ENCODE assay signal across 19 cellular contexts in genomic region chr12:12792421-12792820, GRCh38. TPM values are rescaled to one million over a fixed set of nuclear protein-coding genes. Genes with fewer than 3 reads are reported as not detected.
DNase-seq lines count a peak whose midpoint lies in the region; ATAC-seq, FAIRE-seq and TF ChIP-seq lines count a peak whose summit lies in the region.
"Had no signal": no experiment of that assay in that cellular context is flagged by ENCODE, and none has a peak within 500 bp of the region (broad histone marks: within the 10 kb centered on the region; RNA-seq: fewer than 3 reads in every experiment).

No MANE protein-coding gene starts in this region.

- POLR2A ChIA-PET in HepG2 (lab: Yijun Ruan, JAX) = no interaction called here

- TF ChIP-seq EP300 in HepG2 (IDR thresholded peaks at IDR 0.05; ENCODE audit: low read depth in 2 of 2, low read length in 2 of 2) (no peak), HepG2 (CRISPR knock-in tag; IDR thresholded peaks at IDR 0.05; ENCODE audit: borderline replicate concordance) (no peak), ovary (IDR thresholded peaks at IDR 0.05) (no peak)

- peaks cover 0 to 21% of the 10 kb centered on the region in 2 experiments; a peak in 3 of 5 replicates for H3K27me3 ChIP-seq in HepG2 (ENCODE audit: control insufficient read depth in 1 of 2, insufficient read depth in 2 of 2, low read length in 2 of 2)
- H3K27me3 ChIP-seq in right lobe of liver = no peaks in the 10 kb centered on the region
- H3K27me3 ChIP-seq in ovary = no peaks in the 10 kb centered on the region
- no peaks in the 10 kb centered on the region for H3K27me3 ChIP-seq in colonic mucosa
- no peaks in the 10 kb centered on the region for H3K27me3 ChIP-seq in ascending aorta

- peaks cover 5 to 9% of the 10 kb centered on the region in 2 donors for H3K36me3 Mint-ChIP-seq in activated naive CD4-positive, alpha-beta T cell treated with anti-CD3 and anti-CD28 coated beads, Interleukin-2, amount 50 U/mL, for 72 hours
- H3K36me3 Mint-ChIP-seq: activated CD8-positive, alpha-beta memory T cell treated with anti-CD3 and anti-CD28 coated beads, Interleukin-2, amount 10 ng/mL, durations not matched to agents 7 days and 5 days; CD8-positive, alpha-beta T cell had no signal

- CTCF ChIA-PET in HepG2 (lab: Yijun Ruan, JAX; ENCODE audit: low intra/inter-chr PET ratio, low total read pairs) = no interaction called here

- 0 out of 6 replicates have a peak overlapping the region, but pooled peaks of 1 of the 3 experiments have one; percentile 35 for H3K4me3 ChIP-seq in HepG2 (replicated peaks in 1 of 3; ENCODE audit: insufficient read depth in 1 of 3, low read depth in 2 of 3, low read length in 3 of 3)
- H3K4me3 ChIP-seq in right lobe of liver = no peak overlapping the region
- H3K4me3 ChIP-seq in ovary = no peak overlapping the region
- no peak overlapping the region for H3K4me3 ChIP-seq in colonic mucosa
- no peak overlapping the region for H3K4me3 ChIP-seq in ascending aorta

- WGBS in HepG2 (ENCODE audit: low lambda C conversion rate) = 35% methylated on average over 6 of the region's 6 CpGs
- WGBS in right lobe of liver (ENCODE audit: insufficient coverage, low coverage, low lambda C conversion rate, missing lambda C conversion rate) = 96% methylated on average over 5 of the region's 6 CpGs
- WGBS in ovary, 3 donors = 13 to 18% (median 14%) methylated on average over 6 of the region's 6 CpGs

- no peaks in the 10 kb centered on the region for H3K79me2 ChIP-seq in HepG2 (ENCODE audit: insufficient read depth, low read length)

- ATAC-seq in HepG2 = no peak
- ATAC-seq in right lobe of liver = no peak
- no peak for ATAC-seq in activated naive CD4-positive, alpha-beta T cell treated with anti-CD3 and anti-CD28 coated beads, Interleukin-2, amount 50 U/mL, for 72 hours
- ATAC-seq: activated CD8-positive, alpha-beta memory T cell treated with anti-CD3 and anti-CD28 coated beads, Interleukin-2, amount 10 ng/mL, durations not matched to agents 7 days and 5 days; CD8-positive, alpha-beta T cell; stimulated activated effector memory CD8-positive, alpha-beta T cell treated with anti-CD3 and anti-CD28 coated beads, Interleukin-12 subunit alpha, Interleukin-12 subunit beta, amount 100 ng/mL, for 72 hours had no signal

- H3K27ac Mint-ChIP-seq in activated naive CD4-positive, alpha-beta T cell treated with anti-CD3 and anti-CD28 coated beads, Interleukin-2, amount 50 U/mL, for 72 hours = no peak overlapping the region
- H3K27ac Mint-ChIP-seq: activated CD8-positive, alpha-beta memory T cell treated with anti-CD3 and anti-CD28 coated beads, Interleukin-2, amount 10 ng/mL, durations not matched to agents 7 days and 5 days; activated naive CD8-positive, alpha-beta T cell treated with anti-CD3 and anti-CD28 coated beads for 36 hours; activated T-helper 1 cell treated with anti-CD3 and anti-CD28 coated beads, Interleukin-12 subunit alpha, Interleukin-12 subunit beta, Interleukin-2, Interleukin-4 antibody, amounts not matched to agents 30 ng/mL and 10 ng/mL and 1 ng/mL, durations not matched to agents 14 hours and 24 hours and 36 hours; CD8-positive, alpha-beta T cell; stimulated activated effector memory CD8-positive, alpha-beta T cell treated with anti-CD3 and anti-CD28 coated beads, Interleukin-12 subunit alpha, Interleukin-12 subunit beta, amount 100 ng/mL, for 72 hours had no signal

- no peaks in the 10 kb centered on the region for H3K36me3 ChIP-seq in HepG2 (replicated peaks in 1 of 2; ENCODE audit: control insufficient read depth in 1 of 2, insufficient read depth in 2 of 2, low read length in 2 of 2)
- H3K36me3 ChIP-seq in right lobe of liver = no peaks in the 10 kb centered on the region
- no peaks in the 10 kb centered on the region for H3K36me3 ChIP-seq in ovary
- H3K36me3 ChIP-seq in colonic mucosa = no peaks in the 10 kb centered on the region
- H3K36me3 ChIP-seq in ascending aorta = no peaks in the 10 kb centered on the region

- no peak for DNase-seq in HepG2 (ENCODE audit: low spot score)
- DNase-seq in right lobe of liver = no peak
- DNase-seq in cerebellum (ENCODE audit: low spot score) = peak; percentile 49
- DNase-seq in ovary = peak in 3 of 5 donors; percentile 32 to 57 (median 36)
- no peak for DNase-seq in colonic mucosa
- no peak for DNase-seq in ascending aorta (ENCODE audit: low spot score in 2 of 2)
- DNase-seq in hypothalamus (lab: John Stamatoyannopoulos, UW) = no peak
- DNase-seq in activated naive CD4-positive, alpha-beta T cell treated with anti-CD3 and anti-CD28 coated beads, Interleukin-2, amount 50 U/mL, for 72 hours (ENCODE audit: low spot score in 2 of 2) = no peak
- DNase-seq: activated CD4-positive, alpha-beta T cell treated with anti-CD3 and anti-CD28 coated beads for 48 hours; activated CD8-positive, alpha-beta memory T cell treated with anti-CD3 and anti-CD28 coated beads, Interleukin-2, amount 10 ng/mL, durations not matched to agents 7 days and 5 days; activated naive CD8-positive, alpha-beta T cell treated with anti-CD3 and anti-CD28 coated beads for 36 hours; CD8-positive, alpha-beta T cell; MV-4-11; NCI-H2029 treated with DMSO at 0.1 percent for 48 hours; T-helper 1 cell had no signal

- in situ Hi-C loops in HepG2 (cut with HindIII; ENCODE audit: extremely low pct_ligation_motif_present, low pct_unique_long_range_greater_than_20kb) = loop anchor here (25.0 kb wide), 1 partner anchor 420 kb away; no protein-coding TSS in a partner anchor

- H3K9me3 ChIP-seq in HepG2 (ENCODE audit: low read length) = no peaks in the 10 kb centered on the region
- no peaks in the 10 kb centered on the region for H3K9me3 ChIP-seq in right lobe of liver
- H3K9me3 ChIP-seq in ovary = no peaks in the 10 kb centered on the region
- H3K9me3 ChIP-seq in colonic mucosa = no peaks in the 10 kb centered on the region
- no peaks in the 10 kb centered on the region for H3K9me3 ChIP-seq in ascending aorta

- H3K4me2 ChIP-seq in HepG2 (ENCODE audit: low read depth, low read length) = peak overlapping the region; percentile 64
- H3K4me2 ChIP-seq: KMS-11 had no signal

- H3K27ac ChIP-seq in HepG2 (ENCODE audit: extremely low read length, insufficient read depth, low read length) = no peak overlapping the region
- no peak overlapping the region for H3K27ac ChIP-seq in right lobe of liver
- H3K27ac ChIP-seq in ovary = peak overlapping the region in 1 of 2 donors; percentile 3
- H3K27ac ChIP-seq in colonic mucosa = no peak overlapping the region
- no peak overlapping the region for H3K27ac ChIP-seq in ascending aorta
- H3K27ac ChIP-seq: coronary artery, KMS-11 had no signal

- H3K9me3 Mint-ChIP-seq in activated naive CD4-positive, alpha-beta T cell treated with anti-CD3 and anti-CD28 coated beads, Interleukin-2, amount 50 U/mL, for 72 hours = no peaks in the 10 kb centered on the region
- H3K9me3 Mint-ChIP-seq: activated naive CD8-positive, alpha-beta T cell treated with anti-CD3 and anti-CD28 coated beads for 36 hours; activated T-helper 1 cell treated with anti-CD3 and anti-CD28 coated beads, Interleukin-12 subunit alpha, Interleukin-12 subunit beta, Interleukin-2, Interleukin-4 antibody, amounts not matched to agents 30 ng/mL and 10 ng/mL and 1 ng/mL, durations not matched to agents 14 hours and 24 hours and 36 hours; CD8-positive, alpha-beta T cell; stimulated activated effector memory CD8-positive, alpha-beta T cell treated with anti-CD3 and anti-CD28 coated beads, Interleukin-12 subunit alpha, Interleukin-12 subunit beta, amount 100 ng/mL, for 72 hours had no signal

- FAIRE-seq in HepG2 (lab: Jason Lieb, UNC) = no peak

- TF ChIP-seq CTCF in HepG2 (CRISPR knock-in tag; IDR thresholded peaks at IDR 0.05) (no peak), right lobe of liver (IDR thresholded peaks at IDR 0.05) (no peak), ovary (IDR thresholded peaks at IDR 0.05) (no peak), colonic mucosa (IDR thresholded peaks at IDR 0.05) (no peak), ascending aorta (IDR thresholded peaks at IDR 0.05) (no peak)

- no peak for TF ChIP-seq RAD21 in HepG2 (CRISPR knock-in tag; IDR thresholded peaks at IDR 0.05)

- H3K9ac ChIP-seq in HepG2 (ENCODE audit: insufficient read depth, low read depth, low read length) = no peak overlapping the region
- H3K9ac ChIP-seq in colonic mucosa (ENCODE audit: low read depth in 2 of 2, low read length in 2 of 2) = no peak overlapping the region
- H3K9ac ChIP-seq: KMS-11 had no signal

- H3K4me1 ChIP-seq in HepG2 (ENCODE audit: insufficient read depth, low read length) (peaks cover 27% of the 10 kb centered on the region), right lobe of liver (peaks cover 0 to 6% (median 4%) of the 10 kb centered on the region in 4 donors), ovary (ENCODE audit: insufficient read depth) (peaks cover 9% of the 10 kb centered on the region), colonic mucosa (peaks cover 5% of the 10 kb centered on the region), ascending aorta (peaks cover 0 to 13% of the 10 kb centered on the region in 2 donors)

- intact Hi-C loops in HepG2 (cut with micrococcal nuclease; ENCODE audit: unreplicated experiment) = no loop called here
- intact Hi-C loops in right lobe of liver (cut with DNase I) = no loop called here
- intact Hi-C loops in ovary (cut with DNase I) = loop anchor here in 1 of 4 donors (5.0 kb wide), 1 partner anchor 305 kb away; no protein-coding TSS in a partner anchor
- intact Hi-C loops in colonic mucosa (cut with DNase I) = no loop called here
- intact Hi-C loops in ascending aorta (cut with DNase I) = no loop called here

- H4K20me1 ChIP-seq in HepG2 (ENCODE audit: insufficient read depth, low read length) = no peaks in the 10 kb centered on the region

- TF ChIP-seq POLR2A in HepG2 (IDR thresholded peaks at IDR 0.05; ENCODE audit: insufficient read depth in 1 of 2, low read depth in 2 of 2, low read length in 2 of 2) (no peak), right lobe of liver (IDR thresholded peaks at IDR 0.05) (no peak), ovary (IDR thresholded peaks at IDR 0.05) (no peak)

- BruUV-seq in HepG2 (replicated peaks; lab: Mats Ljungman, UMichigan) = no TSS peak

- no peak overlapping the region for H2AFZ ChIP-seq in HepG2 (ENCODE audit: low read length)

RNA-seq across cellular contexts. Expression of gene APOLD1, which starts 7.0 kb away (rescaled TPM):
- 0.20 TPM in 1 of 2 replicates, not detected in the other for total RNA-seq in HepG2 (2016; rRNA removed; fragmentation: Illumina TruSeq; extraction: Trizol)
- total RNA-seq in HepG2 (2016; cell fraction: cytosol; rRNA removed; fragmentation: Illumina TruSeq; extraction: Trizol; ENCODE audit: low read depth) = 0.10 TPM in 1 of 2 replicates, not detected in the other
- total RNA-seq in HepG2 (2016; cell fraction: insoluble cytoplasmic fraction; rRNA removed; fragmentation: Illumina TruSeq; extraction: Trizol) = 0.06 and 0.13 TPM in 2 replicates
- total RNA-seq in HepG2 (2016; cell fraction: membrane; rRNA removed; fragmentation: Illumina TruSeq; extraction: Trizol) = 0.06 and 0.48 TPM in 2 replicates
- 0.09 and 0.37 TPM in 2 replicates for total RNA-seq in HepG2 (2016; cell fraction: nucleus; rRNA removed; fragmentation: Illumina TruSeq; extraction: Trizol)
- polyA plus RNA-seq in HepG2 (2011; rRNA removed) = 0.16 and 0.84 TPM in 2 replicates
- 0.05 and 0.30 TPM in 2 replicates for polyA plus RNA-seq in HepG2 (2011; cell fraction: cytosol; rRNA removed)
- polyA plus RNA-seq in HepG2 (2011; cell fraction: nucleus; rRNA removed) = 0.13 and 0.14 TPM in 2 replicates
- 0.19 and 0.62 TPM in 2 replicates for polyA plus RNA-seq in HepG2 (2012)
- polyA plus RNA-seq in HepG2 (2016; cell fraction: cytosol; fragmentation: Illumina TruSeq; extraction: Trizol; ENCODE audit: low read depth) = 0.25 and 0.29 TPM in 2 replicates
- polyA plus RNA-seq in HepG2 (2016; cell fraction: insoluble cytoplasmic fraction; fragmentation: Illumina TruSeq; extraction: Trizol; ENCODE audit: low read depth) = 0.04 and 0.07 TPM in 2 replicates
- not detected in 2 replicates for polyA plus RNA-seq in HepG2 (2016; cell fraction: membrane; fragmentation: Illumina TruSeq; extraction: Trizol; ENCODE audit: low read depth)
- 1.4 TPM in 1 of 2 replicates, not detected in the other for polyA plus RNA-seq in HepG2 (2016; cell fraction: nucleus; fragmentation: Illumina TruSeq; extraction: Trizol; ENCODE audit: insufficient read depth, low read depth)
- 0.66 and 1.8 TPM in 2 replicates for polyA minus RNA-seq in HepG2 (2011; rRNA and poly(A)+ RNA removed; ENCODE audit: low replicate concordance)
- 0.18 TPM in 1 of 2 replicates, not detected in the other for polyA minus RNA-seq in HepG2 (2011; cell fraction: cytosol; rRNA and poly(A)+ RNA removed)
- 0.50 and 1.7 TPM in 2 replicates for polyA minus RNA-seq in HepG2 (2011; cell fraction: nucleus; rRNA and poly(A)+ RNA removed)
- total RNA-seq in right lobe of liver = 1 to 10 TPM in 4 of 6 experiments, under 1 TPM in 2; 0.27 to 5.6 (median 1.2) TPM
- total RNA-seq in cerebellum = 30.2 TPM
- 10 to 100 TPM in 4 of 7 donors, 1 to 10 TPM in 3; 2.7 to 20.7 (median 10.0) TPM for total RNA-seq in ovary
- 1 to 10 TPM; 6.1 to 7.3 TPM for polyA plus RNA-seq in ovary
- total RNA-seq in colonic mucosa = 1 to 10 TPM; 2.6 to 5.4 TPM
- total RNA-seq in ascending aorta = 189 TPM
- 1 to 10 TPM; 5.2 to 6.5 TPM for total RNA-seq in activated naive CD4-positive, alpha-beta T cell treated with anti-CD3 and anti-CD28 coated beads, Interleukin-2, amount 50 U/mL, for 72 hours

RNA-seq across cellular contexts. Expression of gene DDX47, which starts 20.7 kb away (rescaled TPM):
- total RNA-seq in HepG2 (2016; rRNA removed; fragmentation: Illumina TruSeq; extraction: Trizol) (78.7 and 101 TPM in 2 replicates), right lobe of liver (10 to 100 TPM; 23.8 to 30.2 (median 25.3) TPM), cerebellum (47.8 TPM), ovary (10 to 100 TPM; 45.6 to 59.8 (median 52.3) TPM), colonic mucosa (10 to 100 TPM; 36.1 to 45.0 TPM), ascending aorta (36.4 TPM)
- total RNA-seq in HepG2 (2016; cell fraction: cytosol; rRNA removed; fragmentation: Illumina TruSeq; extraction: Trizol; ENCODE audit: low read depth) = 17.1 and 20.5 TPM in 2 replicates
- total RNA-seq in HepG2 (2016; cell fraction: insoluble cytoplasmic fraction; rRNA removed; fragmentation: Illumina TruSeq; extraction: Trizol) = 83.5 and 95.5 TPM in 2 replicates
- 25.9 and 31.6 TPM in 2 replicates for total RNA-seq in HepG2 (2016; cell fraction: membrane; rRNA removed; fragmentation: Illumina TruSeq; extraction: Trizol)
- 58.7 and 68.9 TPM in 2 replicates for total RNA-seq in HepG2 (2016; cell fraction: nucleus; rRNA removed; fragmentation: Illumina TruSeq; extraction: Trizol)
- polyA plus RNA-seq in HepG2 (2011; rRNA removed) (37.3 and 48.5 TPM in 2 replicates), ovary (10 to 100 TPM; 38.6 to 71.7 TPM)
- polyA plus RNA-seq in HepG2 (2011; cell fraction: cytosol; rRNA removed) = 26.7 and 40.8 TPM in 2 replicates
- polyA plus RNA-seq in HepG2 (2011; cell fraction: nucleus; rRNA removed) = 72.4 and 75.0 TPM in 2 replicates
- 36.4 and 46.7 TPM in 2 replicates for polyA plus RNA-seq in HepG2 (2012)
- 6.7 and 8.1 TPM in 2 replicates for polyA plus RNA-seq in HepG2 (2016; cell fraction: cytosol; fragmentation: Illumina TruSeq; extraction: Trizol; ENCODE audit: low read depth)
- polyA plus RNA-seq in HepG2 (2016; cell fraction: insoluble cytoplasmic fraction; fragmentation: Illumina TruSeq; extraction: Trizol; ENCODE audit: low read depth) = 82.3 and 82.4 TPM in 2 replicates
- 12.6 and 15.8 TPM in 2 replicates for polyA plus RNA-seq in HepG2 (2016; cell fraction: membrane; fragmentation: Illumina TruSeq; extraction: Trizol; ENCODE audit: low read depth)
- polyA plus RNA-seq in HepG2 (2016; cell fraction: nucleus; fragmentation: Illumina TruSeq; extraction: Trizol; ENCODE audit: insufficient read depth, low read depth) = 68.6 and 70.6 TPM in 2 replicates
- 25.7 and 60.1 TPM in 2 replicates for polyA minus RNA-seq in HepG2 (2011; rRNA and poly(A)+ RNA removed; ENCODE audit: low replicate concordance)
- 26.0 and 29.4 TPM in 2 replicates for polyA minus RNA-seq in HepG2 (2011; cell fraction: cytosol; rRNA and poly(A)+ RNA removed)
- 68.6 and 82.9 TPM in 2 replicates for polyA minus RNA-seq in HepG2 (2011; cell fraction: nucleus; rRNA and poly(A)+ RNA removed)
- total RNA-seq in activated naive CD4-positive, alpha-beta T cell treated with anti-CD3 and anti-CD28 coated beads, Interleukin-2, amount 50 U/mL, for 72 hours = 100 to 1,000 TPM in 1 of 2 donors, 10 to 100 TPM in 1; 94.7 to 109 TPM

Comparison
In these comparisons a context has a peak if more than half of its experiments do, and no peak if none do; other contexts are left out.
1. DNase-seq: peak in cerebellum (single experiment) and ovary (3 of 5); none in HepG2 (single experiment), right lobe of liver (0 of 3), colonic mucosa (single experiment), ascending aorta (0 of 2), hypothalamus (0 of 51) and activated naive CD4-positive, alpha-beta T cell treated with anti-CD3 and anti-CD28 coated beads, Interleukin-2, amount 50 U/mL, for 72 hours (0 of 2).